Comparison of ENCODE assay signal across 8 cellular contexts in the genomic region with DNA sequence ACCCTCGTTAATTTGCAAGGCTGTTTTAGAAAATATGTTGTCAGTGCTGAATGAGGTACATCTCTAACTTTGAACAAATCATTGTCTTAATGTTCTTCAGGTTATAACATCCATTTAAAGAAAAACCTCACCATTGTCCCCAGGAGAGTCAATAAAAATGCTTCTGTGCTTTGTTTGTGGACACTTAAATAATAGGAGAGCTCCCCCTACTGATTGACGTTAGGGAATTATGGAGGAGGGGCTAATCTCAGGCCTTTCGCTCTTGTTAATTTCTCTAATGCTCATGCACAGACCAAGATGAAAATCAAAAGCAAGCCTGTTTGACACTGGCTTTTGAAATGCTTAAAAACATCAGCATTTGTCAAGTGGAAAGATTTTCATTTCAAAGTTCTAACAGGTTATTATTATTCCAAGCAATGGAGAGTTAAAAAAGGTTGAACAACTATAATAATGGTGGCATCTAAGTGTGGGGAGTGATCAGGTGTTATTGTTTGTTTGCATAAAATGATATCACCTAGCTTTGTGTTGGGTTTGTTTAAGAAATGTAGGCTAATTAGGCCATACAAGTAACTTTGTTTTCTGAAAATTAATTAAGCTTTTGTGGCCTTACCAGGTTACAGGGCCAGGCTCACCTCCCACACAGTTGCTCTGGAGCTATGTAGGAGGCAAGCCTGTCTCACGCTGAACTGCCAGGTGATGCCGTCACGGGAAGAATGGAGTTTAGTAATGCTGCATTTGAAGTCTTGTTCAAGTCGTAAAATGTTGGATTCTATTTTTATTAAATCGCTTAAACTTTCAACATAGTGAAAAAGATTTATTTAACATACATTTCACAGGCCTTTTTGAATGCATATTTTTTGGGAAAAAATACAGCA. TPM values are rescaled to one million over a fixed set of nuclear protein-coding genes. Genes with fewer than 3 reads are reported as not detected.
DNase-seq lines count a peak whose midpoint lies in the region; ATAC-seq and TF ChIP-seq lines count a peak whose summit lies in the region.

No MANE protein-coding gene starts in this region.

- H3K27ac ChIP-seq in upper lobe of right lung = no peak overlapping the region

- DNase-seq in Ammon's horn (ENCODE audit: low spot score) (peak; percentile 52), NCI-H748 treated with DMSO at 0.1 percent for 48 hours (lab: John Stamatoyannopoulos, UW) (peak; percentile 88), cardiac fibroblast (ENCODE audit: low read depth in 2 of 2) (peak; percentile 73 to 78), kidney epithelial cell (ENCODE audit: low read depth) (no peak), upper lobe of right lung (no peak), GOT3 (lab: John Stamatoyannopoulos, UW) (no peak)

- TF ChIP-seq CTCF in cardiac fibroblast (IDR thresholded peaks at IDR 0.05; ENCODE audit: low read depth, low read length) (peak; percentile 49), kidney epithelial cell (IDR thresholded peaks at IDR 0.05; ENCODE audit: insufficient read depth, low read length, poor library complexity, severe bottlenecking) (peak; percentile 66), upper lobe of right lung (IDR thresholded peaks at IDR 0.05) (peak; percentile 72)

- no peak overlapping the region for H3K4me3 ChIP-seq in cardiac fibroblast (replicated peaks in 1 of 2; ENCODE audit: low read depth in 2 of 2, low read length in 2 of 2)
- H3K4me3 ChIP-seq in kidney epithelial cell (ENCODE audit: low read depth, low read length) = no peak overlapping the region
- no peak overlapping the region for H3K4me3 ChIP-seq in upper lobe of right lung

- intact Hi-C loops in upper lobe of right lung (cut with DNase I) = no loop called here

- no peaks in the 10 kb centered on the region for H3K9me3 ChIP-seq in upper lobe of right lung

- H3K4me1 ChIP-seq in upper lobe of right lung = no peaks in the 10 kb centered on the region

- ATAC-seq in GM18907 (IDR thresholded peaks at IDR 0.05; ENCODE audit: unreplicated experiment) (peak; percentile 85), HG03469 (IDR thresholded peaks at IDR 0.05; ENCODE audit: unreplicated experiment) (peak; percentile 77), upper lobe of right lung (peak; percentile 87)

- no peaks in the 10 kb centered on the region for H3K36me3 ChIP-seq in kidney epithelial cell (ENCODE audit: control insufficient read depth, insufficient read depth, low read length)
- no peaks in the 10 kb centered on the region for H3K36me3 ChIP-seq in upper lobe of right lung

- H3K27me3 ChIP-seq in kidney epithelial cell (ENCODE audit: control insufficient read depth, insufficient read depth, low read length) = no peaks in the 10 kb centered on the region
- H3K27me3 ChIP-seq in upper lobe of right lung = no peaks in the 10 kb centered on the region

RNA-seq across cellular contexts. Expression of a gene that starts 51.7 kb away (rescaled TPM):
- total RNA-seq in kidney epithelial cell (not detected in 2 replicates), upper lobe of right lung (not detected)

Comparison
In these comparisons a context has a peak if more than half of its experiments do, and no peak if none do; other contexts are left out.
1. DNase-seq: peak in Ammon's horn (single experiment), NCI-H748 treated with DMSO at 0.1 percent for 48 hours (single experiment) and cardiac fibroblast (2 of 2); none in kidney epithelial cell (single experiment), upper lobe of right lung (single experiment) and GOT3 (single experiment).
2. Peak in every context shown above with its lines, with median percentiles within 50 percentile points of each other: ATAC-seq and CTCF ChIP-seq.